In genomic region chr11:67371199-67371548, GRCh38 we compare ENCODE assay signal across 10 cellular contexts.
DNase-seq lines count a peak whose midpoint lies in the region; ATAC-seq and TF ChIP-seq lines count a peak whose summit lies in the region.
"Had no signal": no experiment of that assay in that cellular context is flagged by ENCODE, and none has a peak within 500 bp of the region (broad histone marks: within the 10 kb centered on the region; RNA-seq: fewer than 3 reads in every experiment).

No MANE protein-coding gene starts in this region.

- ATAC-seq in HG02938 (IDR thresholded peaks at IDR 0.05; ENCODE audit: unreplicated experiment) (no peak), HG03139 (IDR thresholded peaks at IDR 0.05; ENCODE audit: unreplicated experiment) (no peak)

- H3K27ac ChIP-seq in stomach smooth muscle (ENCODE audit: low read length): peak overlapping the region; percentile 96
- H3K27ac ChIP-seq: psoas muscle had no signal

- no peak for DNase-seq in HFF-Myc (ENCODE audit: extremely low read depth, low read depth)
- DNase-seq in fibroblast of pulmonary artery (ENCODE audit: low read depth): no peak
- no peak for DNase-seq in GOT3 (lab: John Stamatoyannopoulos, UW)
- DNase-seq: activated gamma-delta T cell, heart left ventricle had no signal

- H3K9ac ChIP-seq in stomach smooth muscle (ENCODE audit: low read length in 2 of 2): peak overlapping the region; percentile 58 to 89

- H3K4me3 ChIP-seq in HFF-Myc (replicated peaks; ENCODE audit: low read depth, low read length) (peak overlapping the region; percentile 59), WI38 (ENCODE audit: low read depth, low read length) (peak overlapping the region; percentile 76), fibroblast of pulmonary artery (replicated peaks; ENCODE audit: low read depth, low read length) (peak overlapping the region; percentile 64), stomach smooth muscle (ENCODE audit: low read length in 2 of 2) (peak overlapping the region; percentile 69 to 79)

- no peaks in the 10 kb centered on the region for H3K36me3 ChIP-seq in stomach smooth muscle (ENCODE audit: control insufficient read depth in 2 of 2, insufficient read depth in 2 of 2, low read length in 2 of 2)
- H3K36me3 ChIP-seq: heart left ventricle had no signal

- no peaks in the 10 kb centered on the region for H3K9me3 ChIP-seq in stomach smooth muscle (ENCODE audit: control insufficient read depth in 2 of 2, low read length in 2 of 2)
- H3K9me3 ChIP-seq: heart left ventricle, psoas muscle had no signal

- H3K27me3 ChIP-seq in stomach smooth muscle (ENCODE audit: control insufficient read depth in 1 of 2, insufficient read depth in 2 of 2, low read length in 2 of 2): no peaks in the 10 kb centered on the region

- TF ChIP-seq CTCF in HFF-Myc (IDR thresholded peaks at IDR 0.05; ENCODE audit: low read depth, low read length, missing control alignments) (no peak), WI38 (IDR thresholded peaks at IDR 0.05; ENCODE audit: low read depth, low read length) (no peak), fibroblast of pulmonary artery (IDR thresholded peaks at IDR 0.05; ENCODE audit: low read length, missing control alignments) (no peak)

- H3K4me1 ChIP-seq in stomach smooth muscle (ENCODE audit: control insufficient read depth, insufficient read depth, low read length): peaks cover 75% of the 10 kb centered on the region
